ENCODE assay signal across 9 cellular contexts in the genomic region with DNA sequence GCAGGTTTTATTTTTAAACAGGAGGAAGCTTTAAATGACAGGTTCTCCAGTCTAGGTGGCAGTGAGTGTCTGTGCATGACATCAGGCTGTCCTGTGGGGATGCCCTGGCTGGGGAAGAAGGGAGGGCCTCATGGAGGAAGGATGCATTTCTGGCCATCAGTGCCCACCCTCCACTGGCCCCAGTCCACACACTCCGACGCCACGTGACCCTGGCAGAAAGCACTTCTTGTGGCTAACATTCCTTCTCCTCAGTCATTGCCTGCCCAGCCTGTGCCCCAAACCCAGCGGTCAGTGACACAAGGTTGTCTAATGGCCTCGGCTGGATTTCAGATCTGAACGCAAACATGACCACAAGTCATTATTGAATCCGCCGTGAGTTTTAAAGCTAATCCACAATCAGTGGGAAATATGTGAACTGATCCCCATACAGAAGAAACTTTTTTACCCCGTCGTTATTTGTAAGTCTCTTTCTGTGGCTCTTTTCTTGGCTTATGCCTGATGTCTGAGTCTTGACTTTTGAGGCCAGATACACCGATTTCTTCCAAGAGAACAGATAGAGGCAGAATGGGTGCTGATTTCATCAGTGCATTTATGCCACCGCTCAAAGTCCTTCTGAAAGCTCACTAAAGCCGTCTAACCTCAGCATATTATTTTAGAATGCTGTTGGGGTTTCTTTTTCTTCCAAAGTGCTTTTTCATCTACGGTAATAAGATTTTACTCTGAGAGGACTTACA. TPM values are rescaled to one million over a fixed set of nuclear protein-coding genes. Genes with fewer than 3 reads are reported as not detected.
DNase-seq lines count a peak whose midpoint lies in the region; TF ChIP-seq lines count a peak whose summit lies in the region.
"Had no signal": no experiment of that assay in that cellular context is flagged by ENCODE, and none has a peak within 500 bp of the region (broad histone marks: within the 10 kb centered on the region; RNA-seq: fewer than 3 reads in every experiment).

No MANE protein-coding gene starts in this region.

- H3K27me3 ChIP-seq in AG04450 (ENCODE audit: control insufficient read depth, insufficient read depth, low read length), result no peaks in the 10 kb centered on the region
- no peaks in the 10 kb centered on the region for H3K27me3 ChIP-seq in SJSA1 (replicated peaks)

- H3K4me3 ChIP-seq in AG04450 (ENCODE audit: low read depth, low read length), result peak overlapping the region; percentile 31; the same call in 1 of the 2 replicates
- H3K4me3 ChIP-seq in SJSA1, result no peak overlapping the region
- H3K4me3 ChIP-seq in fibroblast of pulmonary artery (replicated peaks; ENCODE audit: low read depth, low read length), result peak overlapping the region; percentile 14

- peaks cover 3% of the 10 kb centered on the region for H3K9me3 Mint-ChIP-seq in osteocyte (ENCODE audit: unreplicated experiment)
- H3K9me3 Mint-ChIP-seq: naive B cell had no signal

- H3K4me1 ChIP-seq in SJSA1 (replicated peaks), result peaks cover 20% of the 10 kb centered on the region

- peak overlapping the region; percentile 43 for H3K4me3 Mint-ChIP-seq in osteocyte (ENCODE audit: unreplicated experiment)

- H3K27ac ChIP-seq in AG04450 (ENCODE audit: low read depth, low read length) (peak overlapping the region; percentile 95), SJSA1 (peak overlapping the region; percentile 48)

- TF ChIP-seq CTCF in AG04450 (IDR thresholded peaks at IDR 0.05; ENCODE audit: low read depth, low read length) (no peak), fibroblast of pulmonary artery (IDR thresholded peaks at IDR 0.05; ENCODE audit: low read length, missing control alignments) (no peak), osteocyte (IDR thresholded peaks at IDR 0.05) (no peak), GM10266 (IDR thresholded peaks at IDR 0.05; ENCODE audit: control insufficient read depth, insufficient read depth, low read depth, missing control alignments) (no peak)

- peak overlapping the region; percentile 87 for H3K27ac Mint-ChIP-seq in osteocyte (ENCODE audit: unreplicated experiment)

- H3K9me3 ChIP-seq in AG04450 (ENCODE audit: control insufficient read depth, insufficient read depth, low read length) (no peaks in the 10 kb centered on the region), SJSA1 (replicated peaks) (0 out of 2 replicates have a peak, but pooled peaks cover 3% of the 10 kb centered on the region)

- POLR2A ChIA-PET in AG04450 (lab: Yijun Ruan, JAX), result no interaction called here

- CTCF ChIA-PET in AG04450 (lab: Charles Lee), result interaction anchor here (0.8 to 3.0 kb wide), 8 partner anchors 10 to 272 kb away, joined by 3 to 22 read pairs (median 3); a partner anchor contains a TSS

- DNase-seq in AG04450 (ENCODE audit: low read depth, low spot score) (no peak), SJSA1 (ENCODE audit: low read depth in 1 of 2, low spot score in 2 of 2) (peak; percentile 47 to 69), fibroblast of pulmonary artery (ENCODE audit: low read depth) (no peak), osteocyte (ENCODE audit: extremely low spot score, unreplicated experiment) (no peak), NOMO-1 treated with DMSO at 0.1 percent for 48 hours (lab: John Stamatoyannopoulos, UW; ENCODE audit: unreplicated experiment) (no peak), GM10266 (ENCODE audit: extremely low spot score) (no peak), NCI-H146 (lab: John Stamatoyannopoulos, UW) (no peak), HK-2 (ENCODE audit: unreplicated experiment) (no peak)
- DNase-seq: naive B cell had no signal

- no peaks in the 10 kb centered on the region for H3K27me3 Mint-ChIP-seq in osteocyte (ENCODE audit: unreplicated experiment)

- H3K4me1 Mint-ChIP-seq in osteocyte (ENCODE audit: unreplicated experiment), result peaks cover 17% of the 10 kb centered on the region

- H3K36me3 Mint-ChIP-seq in osteocyte (ENCODE audit: unreplicated experiment), result no peaks in the 10 kb centered on the region
- H3K36me3 Mint-ChIP-seq: naive B cell had no signal

- no peaks in the 10 kb centered on the region for H3K36me3 ChIP-seq in SJSA1

RNA-seq across cellular contexts. Expression of a gene that starts 17.3 kb away (rescaled TPM):
- 5.6 and 6.4 TPM in 2 replicates for polyA plus RNA-seq in AG04450 (2011; rRNA removed)
- polyA minus RNA-seq in AG04450 (2011; rRNA and poly(A)+ RNA removed), result 12.2 and 17.3 TPM in 2 replicates
- 0.75 and 3.7 TPM in 2 replicates for total RNA-seq in SJSA1 (2014; rRNA removed; shearing (Covaris generic))
- total RNA-seq in osteocyte, result 10.8 and 16.3 TPM in 2 replicates

RNA-seq across cellular contexts. Expression of a gene that starts 22.2 kb away (rescaled TPM):
- 19.5 and 20.6 TPM in 2 replicates for polyA plus RNA-seq in AG04450 (2011; rRNA removed)
- 10.3 and 14.5 TPM in 2 replicates for polyA minus RNA-seq in AG04450 (2011; rRNA and poly(A)+ RNA removed)
- 1.9 and 2.2 TPM in 2 replicates for total RNA-seq in SJSA1 (2014; rRNA removed; shearing (Covaris generic))
- 0.30 and 0.57 TPM in 2 replicates for total RNA-seq in osteocyte

Comparison
In these comparisons a context has a peak if more than half of its experiments do, and no peak if none do; other contexts are left out.
1. DNase-seq: peak in SJSA1 (2 of 2); none in AG04450 (single experiment), fibroblast of pulmonary artery (single experiment), osteocyte (single experiment), NOMO-1 treated with DMSO at 0.1 percent for 48 hours (single experiment), GM10266 (single experiment), NCI-H146 (single experiment) and HK-2 (single experiment).